16 cellular contexts compared by ENCODE assay signal in the genomic region with DNA sequence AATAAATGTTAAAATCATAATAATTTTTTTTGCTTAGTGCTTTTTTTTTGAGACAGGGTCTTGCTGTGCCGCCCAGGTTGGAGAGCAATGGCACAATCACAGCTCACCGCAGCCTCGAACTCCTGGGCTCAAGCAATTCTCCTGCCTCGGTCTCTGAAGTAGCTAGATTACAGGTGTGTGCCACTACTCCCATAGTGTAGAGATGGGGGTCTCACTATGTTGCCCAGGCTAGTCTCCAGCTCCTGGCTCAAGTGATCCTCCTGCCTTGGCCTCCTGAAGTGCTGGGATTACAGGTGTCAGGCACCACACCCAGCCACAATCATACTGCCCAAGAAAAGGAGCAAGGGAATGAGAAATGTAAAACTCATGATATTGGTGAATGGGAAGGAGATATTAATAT. TPM values are rescaled to one million over a fixed set of nuclear protein-coding genes. Genes with fewer than 3 reads are reported as not detected.
DNase-seq lines count a peak whose midpoint lies in the region; ATAC-seq and TF ChIP-seq lines count a peak whose summit lies in the region.
"Had no signal": no experiment of that assay in that cellular context is flagged by ENCODE, and none has a peak within 500 bp of the region (broad histone marks: within the 10 kb centered on the region; RNA-seq: fewer than 3 reads in every experiment).

No MANE protein-coding gene starts in this region.

- no peak overlapping the region for H3K4me3 Mint-ChIP-seq in stimulated activated naive CD8-positive, alpha-beta T cell treated with anti-CD3 and anti-CD28 coated beads, Interleukin-15, amount 100 ng/mL, for 72 hours
- no peak overlapping the region for H3K4me3 Mint-ChIP-seq in neural crest cell
- no peak overlapping the region for H3K4me3 Mint-ChIP-seq in progenitor cell of endocrine pancreas (ENCODE audit: low read depth)
- H3K4me3 Mint-ChIP-seq: CD8-positive, alpha-beta T cell had no signal

- H3K4me3 ChIP-seq in adrenal gland (no peak overlapping the region), right atrium auricular region (no peak overlapping the region)
- H3K4me3 ChIP-seq: Peyer's patch had no signal

- H3K4me1 ChIP-seq in adrenal gland (replicated peaks in 1 of 2) (peaks cover 28 to 29% of the 10 kb centered on the region in 2 donors), right atrium auricular region (peaks cover 0 to 25% of the 10 kb centered on the region in 2 donors)

- no peak for ATAC-seq in stimulated activated naive CD8-positive, alpha-beta T cell treated with anti-CD3 and anti-CD28 coated beads, Interleukin-15, amount 100 ng/mL, for 72 hours
- no peak for ATAC-seq in stimulated activated naive CD8-positive, alpha-beta T cell treated with anti-CD3 and anti-CD28 coated beads, Interleukin-15, Interleukin-2, amounts not matched to agents 100 U/mL and 50 U/mL, for 24 hours
- ATAC-seq in GM19023 (IDR thresholded peaks at IDR 0.05; ENCODE audit: unreplicated experiment): no peak
- ATAC-seq: CD8-positive, alpha-beta T cell had no signal

- H3K36me3 ChIP-seq in adrenal gland (replicated peaks in 1 of 2): peaks cover 0 to 26% of the 10 kb centered on the region in 2 donors
- peaks cover 42% of the 10 kb centered on the region for H3K36me3 ChIP-seq in right atrium auricular region

- no peak for DNase-seq in stimulated activated naive CD8-positive, alpha-beta T cell treated with anti-CD3 and anti-CD28 coated beads, Interleukin-15, amount 100 ng/mL, for 72 hours
- DNase-seq in stimulated activated naive CD8-positive, alpha-beta T cell treated with anti-CD3 and anti-CD28 coated beads, Interleukin-15, Interleukin-2, amounts not matched to agents 100 U/mL and 50 U/mL, for 24 hours: no peak
- DNase-seq in adrenal gland: no peak
- DNase-seq in neural crest cell (ENCODE audit: low read depth, low spot score): no peak
- no peak for DNase-seq in right atrium auricular region (ENCODE audit: low spot score)
- DNase-seq in progenitor cell of endocrine pancreas (ENCODE audit: low spot score, unreplicated experiment): no peak
- DNase-seq: BE2C; CD8-positive, alpha-beta T cell; GF-D8; Kasumi-1; NCI-H1436; NCI-H2029 treated with DMSO at 0.1 percent for 48 hours; NCI-H510A treated with DMSO at 0.1 percent for 48 hours; Peyer's patch; SHP77 had no signal

- intact Hi-C loops in adrenal gland (cut with DNase I): loop anchor here in 1 of 2 donors (10.0 kb wide), 1 partner anchor 46 kb away; no protein-coding TSS in a partner anchor

- peak overlapping the region; percentile 27 to 74 for H3K27ac Mint-ChIP-seq in stimulated activated naive CD8-positive, alpha-beta T cell treated with anti-CD3 and anti-CD28 coated beads, Interleukin-15, amount 100 ng/mL, for 72 hours
- H3K27ac Mint-ChIP-seq in neural crest cell (ENCODE audit: unreplicated experiment): peak overlapping the region; percentile 78
- no peak overlapping the region for H3K27ac Mint-ChIP-seq in progenitor cell of endocrine pancreas
- H3K27ac Mint-ChIP-seq: CD8-positive, alpha-beta T cell had no signal

- TF ChIP-seq CTCF in adrenal gland (IDR thresholded peaks at IDR 0.05) (no peak), neural crest cell (conservative IDR thresholded peaks at IDR 0.05) (no peak), right atrium auricular region (IDR thresholded peaks at IDR 0.05) (no peak), progenitor cell of endocrine pancreas (IDR thresholded peaks at IDR 0.05; ENCODE audit: unreplicated experiment) (no peak)

- TF ChIP-seq POLR2A in adrenal gland (IDR thresholded peaks at IDR 0.05): no peak

- H3K27ac ChIP-seq in adrenal gland (peak overlapping the region; percentile 43 to 91 (median 84)), right atrium auricular region (no peak overlapping the region)
- H3K27ac ChIP-seq: Peyer's patch had no signal

- peaks cover 9% of the 10 kb centered on the region for H3K36me3 Mint-ChIP-seq in neural crest cell (ENCODE audit: low read depth)
- peaks cover 13% of the 10 kb centered on the region for H3K36me3 Mint-ChIP-seq in progenitor cell of endocrine pancreas (ENCODE audit: insufficient read depth)

- WGBS in adrenal gland, 4 donors: 91 to 99% (median 94%) methylated on average over 4 of the region's 4 CpGs

- H3K9me3 Mint-ChIP-seq in stimulated activated naive CD8-positive, alpha-beta T cell treated with anti-CD3 and anti-CD28 coated beads, Interleukin-15, amount 100 ng/mL, for 72 hours: no peaks in the 10 kb centered on the region
- H3K9me3 Mint-ChIP-seq in neural crest cell (no peaks in the 10 kb centered on the region), progenitor cell of endocrine pancreas (ENCODE audit: low read depth) (no peaks in the 10 kb centered on the region)
- H3K9me3 Mint-ChIP-seq: CD8-positive, alpha-beta T cell had no signal

- H3K27me3 Mint-ChIP-seq in stimulated activated naive CD8-positive, alpha-beta T cell treated with anti-CD3 and anti-CD28 coated beads, Interleukin-15, amount 100 ng/mL, for 72 hours: no peaks in the 10 kb centered on the region
- H3K27me3 Mint-ChIP-seq in neural crest cell (ENCODE audit: low read depth): no peaks in the 10 kb centered on the region
- H3K27me3 Mint-ChIP-seq in progenitor cell of endocrine pancreas: no peaks in the 10 kb centered on the region

- H3K9me3 ChIP-seq in adrenal gland (replicated peaks in 1 of 3): no peaks in the 10 kb centered on the region
- H3K9me3 ChIP-seq in right atrium auricular region: no peaks in the 10 kb centered on the region
- H3K9me3 ChIP-seq: BE2C, Peyer's patch had no signal

- H3K4me1 Mint-ChIP-seq in stimulated activated naive CD8-positive, alpha-beta T cell treated with anti-CD3 and anti-CD28 coated beads, Interleukin-15, amount 100 ng/mL, for 72 hours: peaks cover 51% of the 10 kb centered on the region
- peaks cover 33% of the 10 kb centered on the region for H3K4me1 Mint-ChIP-seq in neural crest cell
- H3K4me1 Mint-ChIP-seq in progenitor cell of endocrine pancreas (ENCODE audit: low read depth): peaks cover 23% of the 10 kb centered on the region

- no peaks in the 10 kb centered on the region for H3K27me3 ChIP-seq in adrenal gland
- H3K27me3 ChIP-seq in right atrium auricular region: no peaks in the 10 kb centered on the region
- H3K27me3 ChIP-seq: BE2C, Peyer's patch had no signal

RNA-seq across cellular contexts. Expression of gene FBL, which starts 5.1 kb away (rescaled TPM):
- 100 to 1,000 TPM in 4 of 8 donors, 10 to 100 TPM in 4; 52.4 to 196 (median 94.3) TPM for total RNA-seq in adrenal gland
- 100 to 1,000 TPM; 101 to 228 (median 214) TPM for polyA plus RNA-seq in adrenal gland
- total RNA-seq in neural crest cell: 473 and 489 TPM in 2 replicates
- 10 to 100 TPM; 63.7 to 88.5 TPM for total RNA-seq in right atrium auricular region
- total RNA-seq in progenitor cell of endocrine pancreas: 250 and 271 TPM in 2 replicates

RNA-seq across cellular contexts. Expression of gene DYRK1B, which starts 7.1 kb away (rescaled TPM):
- total RNA-seq in adrenal gland (10 to 100 TPM in 7 of 8 donors, 1 to 10 TPM in 1; 7.8 to 51.0 (median 25.5) TPM), neural crest cell (40.5 and 44.9 TPM in 2 replicates), right atrium auricular region (10 to 100 TPM; 11.1 to 14.5 TPM), progenitor cell of endocrine pancreas (80.7 and 90.7 TPM in 2 replicates)
- 10 to 100 TPM; 18.7 to 66.6 (median 30.2) TPM for polyA plus RNA-seq in adrenal gland

Comparison
In these comparisons a context has a peak if more than half of its experiments do, and no peak if none do; other contexts are left out.
1. H3K27ac ChIP-seq: peak in adrenal gland (5 of 5); none in right atrium auricular region (0 of 2).